Comparison of ENCODE assay signal across 1 cellular context in genomic region chr20:14055127-14055742, GRCh38.
TF ChIP-seq lines count a peak whose summit lies in the region.

No MANE protein-coding gene starts in this region.

TF ChIP-seq in GM23338, 12 proteins besides CTCF, POLR2A, EP300 and RAD21 (continued from another document):
- TF ChIP-seq REST (IDR thresholded peaks at IDR 0.05; ENCODE audit: unreplicated experiment) = no peak
- TF ChIP-seq STAT1 (IDR thresholded peaks at IDR 0.05; ENCODE audit: unreplicated experiment) = no peak
